In the genomic region with DNA sequence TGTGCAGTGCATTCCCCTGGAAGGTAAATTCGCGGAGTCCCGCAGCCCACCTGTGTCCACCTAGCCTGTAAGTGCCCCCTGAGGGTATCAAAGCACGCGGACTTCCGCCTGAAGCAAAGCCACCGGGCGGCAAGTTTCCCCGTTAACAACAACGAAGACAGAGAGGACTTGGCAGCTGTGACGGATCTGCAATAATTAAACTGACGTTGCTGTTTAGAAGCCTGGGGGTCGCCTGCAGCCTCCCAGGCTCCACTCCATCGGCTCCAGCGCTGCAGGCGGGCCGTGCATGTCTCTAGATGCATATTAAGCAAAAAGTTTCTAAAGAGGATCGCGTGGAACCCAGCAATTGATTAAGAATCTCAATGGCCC, we compare ENCODE assay signal across 1 cellular context.
TF ChIP-seq lines count a peak whose summit lies in the region.

No MANE protein-coding gene starts in this region.

TF ChIP-seq in HepG2, 621 proteins besides CTCF, POLR2A, EP300 and RAD21 (continued from another document):
- TF ChIP-seq, protein P1, sequence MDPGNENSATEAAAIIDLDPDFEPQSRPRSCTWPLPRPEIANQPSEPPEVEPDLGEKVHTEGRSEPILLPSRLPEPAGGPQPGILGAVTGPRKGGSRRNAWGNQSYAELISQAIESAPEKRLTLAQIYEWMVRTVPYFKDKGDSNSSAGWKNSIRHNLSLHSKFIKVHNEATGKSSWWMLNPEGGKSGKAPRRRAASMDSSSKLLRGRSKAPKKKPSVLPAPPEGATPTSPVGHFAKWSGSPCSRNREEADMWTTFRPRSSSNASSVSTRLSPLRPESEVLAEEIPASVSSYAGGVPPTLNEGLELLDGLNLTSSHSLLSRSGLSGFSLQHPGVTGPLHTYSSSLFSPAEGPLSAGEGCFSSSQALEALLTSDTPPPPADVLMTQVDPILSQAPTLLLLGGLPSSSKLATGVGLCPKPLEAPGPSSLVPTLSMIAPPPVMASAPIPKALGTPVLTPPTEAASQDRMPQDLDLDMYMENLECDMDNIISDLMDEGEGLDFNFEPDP (CRISPR knock-in tag; conservative IDR thresholded peaks at IDR 0.05) = no peak
- no peak for TF ChIP-seq PHF21A (CRISPR knock-in tag; IDR thresholded peaks at IDR 0.05)
- no peak for TF ChIP-seq SRY (CRISPR knock-in tag; IDR thresholded peaks at IDR 0.05)
- no peak for TF ChIP-seq ZNF607 (CRISPR knock-in tag; IDR thresholded peaks at IDR 0.05; ENCODE audit: borderline replicate concordance)
